Comparison of ENCODE assay signal across 8 cellular contexts in genomic region chr1:19312782-19313635, GRCh38. TPM values are rescaled to one million over a fixed set of nuclear protein-coding genes. Genes with fewer than 3 reads are reported as not detected.
DNase-seq lines count a peak whose midpoint lies in the region; ATAC-seq, FAIRE-seq and TF ChIP-seq lines count a peak whose summit lies in the region.

No MANE protein-coding gene starts in this region.

- peak overlapping the region; percentile 71 for H3K4me3 ChIP-seq in astrocyte (ENCODE audit: insufficient read depth, low read depth, low read length)
- peak overlapping the region; percentile 66 to 79 (median 76) for H3K4me3 ChIP-seq in liver (ENCODE audit: low read depth in 1 of 3, low read length in 3 of 3)
- peak overlapping the region; percentile 81 to 97 for H3K4me3 ChIP-seq in testis

- peaks cover 53% of the 10 kb centered on the region for H4K20me1 ChIP-seq in astrocyte (ENCODE audit: insufficient read depth, low read length)

- peak overlapping the region; percentile 9 for H3K27ac Mint-ChIP-seq in activated CD8-positive, alpha-beta memory T cell treated with anti-CD3 and anti-CD28 coated beads, Interleukin-2, amount 10 ng/mL, durations not matched to agents 7 days and 5 days
- peak overlapping the region; percentile 3 for H3K27ac Mint-ChIP-seq in astrocyte (ENCODE audit: unreplicated experiment)

- no peak for DNase-seq in activated CD8-positive, alpha-beta memory T cell treated with anti-CD3 and anti-CD28 coated beads, Interleukin-2, amount 10 ng/mL, durations not matched to agents 7 days and 5 days
- no peak for DNase-seq in activated CD8-positive, alpha-beta memory T cell treated with anti-CD3 and anti-CD28 coated beads, Interleukin-2, amount 50 U/mL, for 4 hours
- DNase-seq in astrocyte (ENCODE audit: low read depth) (no peak), testis (peak; percentile 45), COLO668 (lab: John Stamatoyannopoulos, UW; ENCODE audit: unreplicated experiment) (no peak)

- WGBS in liver = 38% methylated on average over 20 of the region's 20 CpGs
- WGBS in testis, 2 donors = 34 to 55% methylated on average over 12 to 20 of the region's 20 CpGs

- H3K9me3 ChIP-seq in astrocyte (ENCODE audit: insufficient read depth, low read depth, low read length) (no peaks in the 10 kb centered on the region), liver (ENCODE audit: control insufficient read depth in 4 of 4, low read length in 3 of 4) (no peaks in the 10 kb centered on the region), testis (no peaks in the 10 kb centered on the region)

- CTCF ChIA-PET in activated CD8-positive, alpha-beta memory T cell treated with anti-CD3 and anti-CD28 coated beads, Interleukin-2, amount 10 ng/mL, durations not matched to agents 7 days and 5 days (lab: Charles Lee) = interaction anchor here (0.5 to 1.9 kb wide), 4 partner anchors 11 to 349 kb away, joined by 3 to 6 read pairs (median 4); a partner anchor contains a TSS

- TF ChIP-seq CTCF in astrocyte (IDR thresholded peaks at IDR 0.05; ENCODE audit: insufficient read depth, low read depth, low read length) = no peak
- no peak for TF ChIP-seq CTCF in liver (IDR thresholded peaks at IDR 0.05; ENCODE audit: low read depth, low read length, missing input control)
- TF ChIP-seq CTCF in testis (IDR thresholded peaks at IDR 0.05) = no peak

- intact Hi-C loops in testis (cut with DNase I; ENCODE audit: low total_unique reads) = no loop called here

- no peaks in the 10 kb centered on the region for H3K27me3 ChIP-seq in astrocyte (ENCODE audit: insufficient read depth, low read length)
- H3K27me3 ChIP-seq in liver (ENCODE audit: control insufficient read depth in 4 of 4, insufficient read depth in 4 of 4, low read length in 3 of 4) = no peaks in the 10 kb centered on the region
- no peaks in the 10 kb centered on the region for H3K27me3 ChIP-seq in testis

- H3K36me3 ChIP-seq in astrocyte (ENCODE audit: insufficient read depth, low read length) (no peaks in the 10 kb centered on the region), liver (ENCODE audit: control insufficient read depth in 4 of 4, insufficient read depth in 3 of 4, low read depth in 1 of 4, low read length in 3 of 4) (peaks cover 3 to 8% (median 5%) of the 10 kb centered on the region in 4 donors), testis (ENCODE audit: low read depth, missing control alignments) (no peaks in the 10 kb centered on the region)

- H3K9me3 Mint-ChIP-seq in activated CD8-positive, alpha-beta memory T cell treated with anti-CD3 and anti-CD28 coated beads, Interleukin-2, amount 10 ng/mL, durations not matched to agents 7 days and 5 days (ENCODE audit: low read depth) = no peaks in the 10 kb centered on the region
- H3K9me3 Mint-ChIP-seq in astrocyte (ENCODE audit: unreplicated experiment) = no peaks in the 10 kb centered on the region

- H3K4me1 ChIP-seq in astrocyte (ENCODE audit: insufficient read depth, low read length) = peaks cover 38% of the 10 kb centered on the region
- peaks cover 3 to 26% (median 19%) of the 10 kb centered on the region in 4 donors for H3K4me1 ChIP-seq in liver (ENCODE audit: control insufficient read depth in 4 of 4, insufficient read depth in 4 of 4, low read length in 3 of 4)
- H3K4me1 ChIP-seq in testis = peaks cover 30% of the 10 kb centered on the region

- no peaks in the 10 kb centered on the region for H3K27me3 Mint-ChIP-seq in activated CD8-positive, alpha-beta memory T cell treated with anti-CD3 and anti-CD28 coated beads, Interleukin-2, amount 10 ng/mL, durations not matched to agents 7 days and 5 days
- H3K27me3 Mint-ChIP-seq in astrocyte (ENCODE audit: low read depth, unreplicated experiment) = no peaks in the 10 kb centered on the region

- H3K4me3 Mint-ChIP-seq in activated CD8-positive, alpha-beta memory T cell treated with anti-CD3 and anti-CD28 coated beads, Interleukin-2, amount 10 ng/mL, durations not matched to agents 7 days and 5 days = peak overlapping the region; percentile 72
- H3K4me3 Mint-ChIP-seq in astrocyte (ENCODE audit: unreplicated experiment) = peak overlapping the region; percentile 85

- H2AFZ ChIP-seq in astrocyte (ENCODE audit: low read depth, low read length) = peak overlapping the region; percentile 84

- TF ChIP-seq POLR2A in testis (IDR thresholded peaks at IDR 0.05) = no peak

- peak overlapping the region; percentile 98 for H3K4me2 ChIP-seq in astrocyte (ENCODE audit: low read length)

- no peak for TF ChIP-seq RAD21 in liver (IDR thresholded peaks at IDR 0.05)

- H3K9ac ChIP-seq in astrocyte (ENCODE audit: low read length) = peak overlapping the region; percentile 90
- peak overlapping the region; percentile 68 to 92 for H3K9ac ChIP-seq in liver (ENCODE audit: low read depth in 1 of 2, low read length in 2 of 2)

- ATAC-seq in activated CD8-positive, alpha-beta memory T cell treated with anti-CD3 and anti-CD28 coated beads, Interleukin-2, amount 10 ng/mL, durations not matched to agents 7 days and 5 days = peak; percentile 4
- ATAC-seq in HG03432 (IDR thresholded peaks at IDR 0.05; ENCODE audit: unreplicated experiment) (peak; percentile 12), GM21515 (IDR thresholded peaks at IDR 0.05; ENCODE audit: unreplicated experiment) (no peak)

- FAIRE-seq in astrocyte (lab: Jason Lieb, UNC) = no peak

- H3K79me2 ChIP-seq in astrocyte (ENCODE audit: insufficient read depth, low read length) = peaks cover 49% of the 10 kb centered on the region

- peak overlapping the region; percentile 77 for H3K27ac ChIP-seq in astrocyte (ENCODE audit: low read depth, low read length)
- H3K27ac ChIP-seq in liver (ENCODE audit: low read depth in 1 of 2, low read length in 2 of 2) = peak overlapping the region; percentile 83 to 86
- H3K27ac ChIP-seq in testis = peak overlapping the region; percentile 80 to 91

- peaks cover 45% of the 10 kb centered on the region for H3K4me1 Mint-ChIP-seq in activated CD8-positive, alpha-beta memory T cell treated with anti-CD3 and anti-CD28 coated beads, Interleukin-2, amount 10 ng/mL, durations not matched to agents 7 days and 5 days
- H3K4me1 Mint-ChIP-seq in astrocyte (ENCODE audit: low read depth, unreplicated experiment) = peaks cover 18% of the 10 kb centered on the region

- no peaks in the 10 kb centered on the region for H3K36me3 Mint-ChIP-seq in activated CD8-positive, alpha-beta memory T cell treated with anti-CD3 and anti-CD28 coated beads, Interleukin-2, amount 10 ng/mL, durations not matched to agents 7 days and 5 days
- H3K36me3 Mint-ChIP-seq in astrocyte (ENCODE audit: low read depth, unreplicated experiment) = peaks cover 3% of the 10 kb centered on the region

TF ChIP-seq in liver, 16 proteins besides CTCF, POLR2A, EP300 and RAD21:
- TF ChIP-seq JUND (IDR thresholded peaks at IDR 0.05) (no peak), RXRA (IDR thresholded peaks at IDR 0.05) (no peak), SP1 (IDR thresholded peaks at IDR 0.05) (no peak), FOXA1 (IDR thresholded peaks at IDR 0.05) (no peak), MAX (IDR thresholded peaks at IDR 0.05) (no peak), NR2F2 (IDR thresholded peaks at IDR 0.05) (no peak), HNF4A (conservative IDR thresholded peaks at IDR 0.05) (no peak), FOXA2 (IDR thresholded peaks at IDR 0.05) (no peak)

RNA-seq across cellular contexts. Expression of gene SLC66A1, which starts 0.9 kb away (rescaled TPM):
- total RNA-seq in activated CD8-positive, alpha-beta memory T cell treated with anti-CD3 and anti-CD28 coated beads, Interleukin-2, amount 10 ng/mL, durations not matched to agents 7 days and 5 days = 1 to 10 TPM; 8.0 to 8.6 TPM
- total RNA-seq in astrocyte = 17.4 and 21.5 TPM in 2 replicates
- 10 to 100 TPM; 12.8 to 15.2 TPM for total RNA-seq in liver
- polyA plus RNA-seq in liver = 10 to 100 TPM in 1 of 2 donors, 1 to 10 TPM in 1; 6.8 to 16.0 TPM
- total RNA-seq in testis = 10 to 100 TPM; 61.1 to 66.0 TPM
- polyA plus RNA-seq in testis (ENCODE audit: insufficient read depth, low read depth, low replicate concordance) = 27.9 TPM

RNA-seq across cellular contexts. Expression of gene AKR7A2, which starts 1.1 kb away (rescaled TPM):
- 10 to 100 TPM; 47.4 to 48.0 TPM for total RNA-seq in activated CD8-positive, alpha-beta memory T cell treated with anti-CD3 and anti-CD28 coated beads, Interleukin-2, amount 10 ng/mL, durations not matched to agents 7 days and 5 days
- total RNA-seq in astrocyte = 30.3 and 33.9 TPM in 2 replicates
- total RNA-seq in liver = 10 to 100 TPM; 41.4 to 63.2 TPM
- 10 to 100 TPM; 42.8 to 56.7 TPM for polyA plus RNA-seq in liver
- 100 to 1,000 TPM in 1 of 2 donors, 10 to 100 TPM in 1; 83.3 to 141 TPM for total RNA-seq in testis
- 73.0 TPM for polyA plus RNA-seq in testis (ENCODE audit: insufficient read depth, low read depth, low replicate concordance)

RNA-seq across cellular contexts. Expression of gene AKR7A3, which starts 24.4 kb away (rescaled TPM):
- under 1 TPM; 0.33 to 0.93 TPM for total RNA-seq in activated CD8-positive, alpha-beta memory T cell treated with anti-CD3 and anti-CD28 coated beads, Interleukin-2, amount 10 ng/mL, durations not matched to agents 7 days and 5 days
- 0.20 and 0.55 TPM in 2 replicates for total RNA-seq in astrocyte
- 10 to 100 TPM in 1 of 2 donors, under 1 TPM in 1; 0.23 to 43.6 TPM for total RNA-seq in liver
- 10 to 100 TPM; 66.3 to 69.6 TPM for polyA plus RNA-seq in liver
- 1 to 10 TPM; 6.2 to 6.5 TPM for total RNA-seq in testis
- 2.3 TPM for polyA plus RNA-seq in testis (ENCODE audit: insufficient read depth, low read depth, low replicate concordance)
